In genomic region chr15:72358532-72359180, GRCh38 we compare ENCODE assay signal across 8 cellular contexts. TPM values are rescaled to one million over a fixed set of nuclear protein-coding genes. Genes with fewer than 3 reads are reported as not detected.
A peak's percentile ranks its signal among the peaks of the same experiment; 100 is the strongest.
DNase-seq lines count a peak whose midpoint lies in the region; ATAC-seq and TF ChIP-seq lines count a peak whose summit lies in the region.

No MANE protein-coding gene starts in this region.

- H3K27me3 ChIP-seq in foreskin keratinocyte = no peaks in the 10 kb centered on the region
- no peaks in the 10 kb centered on the region for H3K27me3 ChIP-seq in skeletal muscle tissue (ENCODE audit: control insufficient read depth in 3 of 3, insufficient read depth in 3 of 3, low read length in 3 of 3)
- no peaks in the 10 kb centered on the region for H3K27me3 ChIP-seq in hepatocyte

- H3K4me1 Mint-ChIP-seq in T-cell (peaks cover 10 to 21% (median 21%) of the 10 kb centered on the region in 3 donors), osteocyte (ENCODE audit: unreplicated experiment) (peaks cover 7% of the 10 kb centered on the region)

- H3K27ac ChIP-seq in foreskin keratinocyte (no peak overlapping the region), skeletal muscle tissue (ENCODE audit: low read depth, low read length) (peak overlapping the region; percentile 74), hepatocyte (no peak overlapping the region)

- H3K9me3 Mint-ChIP-seq in T-cell (no peaks in the 10 kb centered on the region), osteocyte (ENCODE audit: unreplicated experiment) (no peaks in the 10 kb centered on the region)

- peak in 1 of 4 experiments; percentile 42 for ATAC-seq in T-cell (replicated peaks in 1 of 4)
- peak; percentile 79 for ATAC-seq in foreskin keratinocyte

- WGBS in hepatocyte (ENCODE audit: low lambda C conversion rate, missing lambda C conversion rate) = 64% methylated on average over 7 of the region's 7 CpGs

- no peak overlapping the region for H3K4me3 Mint-ChIP-seq in T-cell
- H3K4me3 Mint-ChIP-seq in osteocyte (ENCODE audit: unreplicated experiment) = no peak overlapping the region

- H3K9me3 ChIP-seq in skeletal muscle tissue (ENCODE audit: control insufficient read depth in 3 of 3, low read length in 3 of 3) (no peaks in the 10 kb centered on the region), hepatocyte (ENCODE audit: low read depth) (no peaks in the 10 kb centered on the region)

- H3K36me3 Mint-ChIP-seq in T-cell (peaks cover 25% of the 10 kb centered on the region), osteocyte (ENCODE audit: unreplicated experiment) (peaks cover 15% of the 10 kb centered on the region)

- no peak overlapping the region for H3K4me2 ChIP-seq in hepatocyte

- no peaks in the 10 kb centered on the region for H3K9me2 ChIP-seq in hepatocyte (replicated peaks; ENCODE audit: insufficient read depth)

- peaks cover 58% of the 10 kb centered on the region for H4K20me1 ChIP-seq in hepatocyte (ENCODE audit: insufficient read depth, poor library complexity, severe bottlenecking)

- H3K9ac ChIP-seq in skeletal muscle tissue (ENCODE audit: low read depth in 1 of 3, low read length in 3 of 3) = peak overlapping the region in 2 of 3 donors; percentile 46 to 55

- H3K27ac Mint-ChIP-seq in T-cell (peak overlapping the region; percentile 12 to 15), osteocyte (ENCODE audit: unreplicated experiment) (no peak overlapping the region)

- POLR2A ChIA-PET in T-cell (lab: Charles Lee) = no interaction called here

- H3K27me3 Mint-ChIP-seq in T-cell (no peaks in the 10 kb centered on the region), osteocyte (ENCODE audit: unreplicated experiment) (no peaks in the 10 kb centered on the region)

- H3K79me2 ChIP-seq in hepatocyte = peaks cover 64% of the 10 kb centered on the region

- H2AFZ ChIP-seq in hepatocyte = no peak overlapping the region

- H3K36me3 ChIP-seq in skeletal muscle tissue (ENCODE audit: control insufficient read depth in 3 of 3, insufficient read depth in 3 of 3, low read length in 3 of 3) (peaks cover 19 to 35% (median 30%) of the 10 kb centered on the region in 3 donors), hepatocyte (replicated peaks; ENCODE audit: insufficient read depth, low read depth) (peaks cover 4% of the 10 kb centered on the region)

- H3K4me3 ChIP-seq in skeletal muscle tissue (ENCODE audit: low read length in 3 of 3) (peak overlapping the region in 2 of 3 donors; percentile 3 to 8), hepatocyte (no peak overlapping the region)

- CTCF ChIA-PET in T-cell (lab: Charles Lee) = no interaction called here

- DNase-seq in GM20000 (ENCODE audit: low spot score) = peak; percentile 24
- no peak for DNase-seq in T-cell
- DNase-seq in foreskin keratinocyte = peak; percentile 56 to 71
- DNase-seq in osteocyte (ENCODE audit: extremely low spot score, unreplicated experiment) = no peak
- DNase-seq in hepatocyte (ENCODE audit: low spot score) = no peak
- no peak for DNase-seq in DMS53 (lab: John Stamatoyannopoulos, UW)
- no peak for DNase-seq in RPMI8226

- no peak for TF ChIP-seq CTCF in GM20000 (IDR thresholded peaks at IDR 0.05; ENCODE audit: extremely low read depth, missing control alignments)
- no peak for TF ChIP-seq CTCF in foreskin keratinocyte (conservative IDR thresholded peaks at IDR 0.05)
- no peak for TF ChIP-seq CTCF in osteocyte (IDR thresholded peaks at IDR 0.05)
- no peak for TF ChIP-seq CTCF in hepatocyte (IDR thresholded peaks at IDR 0.05; ENCODE audit: poor library complexity)

- H3K4me1 ChIP-seq in foreskin keratinocyte (peaks cover 8% of the 10 kb centered on the region), skeletal muscle tissue (ENCODE audit: control insufficient read depth in 3 of 3, insufficient read depth in 3 of 3, low read length in 3 of 3) (peaks cover 18 to 19% (median 19%) of the 10 kb centered on the region in 3 donors), hepatocyte (ENCODE audit: insufficient read depth) (no peaks in the 10 kb centered on the region)

RNA-seq across cellular contexts. Expression of gene HEXA, which starts 17.2 kb away (rescaled TPM):
- 100 to 1,000 TPM in 1 of 5 donors, 10 to 100 TPM in 4; 78.2 to 101 (median 88.4) TPM for total RNA-seq in T-cell
- 60.0 and 64.1 TPM in 2 replicates for total RNA-seq in foreskin keratinocyte
- 61.4 and 67.3 TPM in 2 replicates for polyA plus RNA-seq in foreskin keratinocyte
- 49.1 TPM for total RNA-seq in skeletal muscle tissue
- 280 TPM in 2 replicates for total RNA-seq in osteocyte
- 175 and 180 TPM in 2 replicates for total RNA-seq in hepatocyte
- polyA plus RNA-seq in hepatocyte = 268 and 286 TPM in 2 replicates

RNA-seq across cellular contexts. Expression of gene CELF6, which starts 38.7 kb away (rescaled TPM):
- total RNA-seq in T-cell = 1 to 10 TPM; 1.8 to 5.6 (median 3.0) TPM
- 0.17 and 0.18 TPM in 2 replicates for total RNA-seq in foreskin keratinocyte
- 0.03 and 0.06 TPM in 2 replicates for polyA plus RNA-seq in foreskin keratinocyte
- 1.0 TPM for total RNA-seq in skeletal muscle tissue
- 0.65 and 0.86 TPM in 2 replicates for total RNA-seq in osteocyte
- total RNA-seq in hepatocyte = 1.1 and 2.4 TPM in 2 replicates
- polyA plus RNA-seq in hepatocyte = 0.40 and 0.57 TPM in 2 replicates

RNA-seq across cellular contexts. Expression of gene TMEM202, which starts 39.4 kb away (rescaled TPM):
- total RNA-seq in T-cell (not detected), foreskin keratinocyte (not detected in 2 replicates), skeletal muscle tissue (not detected), osteocyte (not detected in 2 replicates), hepatocyte (not detected in 2 replicates)
- polyA plus RNA-seq in foreskin keratinocyte (not detected in 2 replicates), hepatocyte (not detected in 2 replicates)

Comparison
In these comparisons a context has a peak if more than half of its experiments do, and no peak if none do; other contexts are left out.
1. DNase-seq: peak in GM20000 (single experiment) and foreskin keratinocyte (2 of 2); none in T-cell (0 of 34), osteocyte (single experiment), hepatocyte (single experiment), DMS53 (single experiment) and RPMI8226 (single experiment).